30 cellular contexts compared by ENCODE assay signal in genomic region chr6:110287462-110288341, GRCh38.
DNase-seq lines count a peak whose midpoint lies in the region; ATAC-seq, FAIRE-seq and TF ChIP-seq lines count a peak whose summit lies in the region.
"Had no signal": no experiment of that assay in that cellular context is flagged by ENCODE, and none has a peak within 500 bp of the region (broad histone marks: within the 10 kb centered on the region; RNA-seq: fewer than 3 reads in every experiment).

No MANE protein-coding gene starts in this region.

- H3K14ac ChIP-seq in H1 (ENCODE audit: insufficient read length), result no peak overlapping the region

- H3K9me3 Mint-ChIP-seq in activated T-helper 17 cell treated with anti-CD3 and anti-CD28 coated beads, Interleukin-2, amount 50 U/mL, for 72 hours, result peaks cover 4% of the 10 kb centered on the region

- POLR2A ChIA-PET in H1 (lab: Charles Lee; ENCODE audit: partially characterized antibody), result interaction anchor here (0.6 to 0.7 kb wide), 2 partner anchors 11 to 108 kb away, joined by 3 to 4 read pairs; partner anchors contain the start of gene WASF1

- TF ChIP-seq EP300 in H1 (IDR thresholded peaks at IDR 0.05; ENCODE audit: borderline replicate concordance in 1 of 2, low read depth in 2 of 2, low read length in 2 of 2), result no peak

- no peak overlapping the region for H2BK20ac ChIP-seq in H1 (ENCODE audit: low read length)

- WGBS in H1 (ENCODE audit: extremely low coverage in 1 of 2, insufficient coverage in 1 of 2, insufficient read length in 1 of 2, insufficient replicate concordance in 2 of 2, low coverage in 1 of 2, low lambda C conversion rate in 2 of 2, missing lambda C conversion rate in 1 of 2), 2 experiments, result 89% methylated on average over 8 of the region's 8 CpGs; no CpG with 5 or more reads in 1 of the 2 experiments

- H3K36me3 ChIP-seq in Peyer's patch (no peaks in the 10 kb centered on the region), H1 (ENCODE audit: control insufficient read depth in 2 of 4, insufficient read depth in 4 of 4, low read length in 3 of 4) (no peaks in the 10 kb centered on the region; a peak in 1 of 8 replicates), mucosa of rectum (ENCODE audit: control insufficient read depth in 2 of 2, insufficient read depth in 2 of 2, low read length in 2 of 2) (no peaks in the 10 kb centered on the region)
- H3K36me3 ChIP-seq: esophagus squamous epithelium, heart left ventricle, lower lobe of right lung had no signal

- no peaks in the 10 kb centered on the region for H3K79me2 ChIP-seq in H1 (ENCODE audit: control insufficient read depth in 1 of 2, insufficient read depth in 2 of 2, low read length in 2 of 2)

- no peaks in the 10 kb centered on the region for H4K20me1 ChIP-seq in H1 (replicated peaks in 1 of 2; ENCODE audit: control insufficient read depth in 1 of 2, insufficient read depth in 2 of 2, low read length in 2 of 2)

- peak overlapping the region in 3 of 4 donors; percentile 6 to 61 (median 41) for H3K27ac ChIP-seq in Peyer's patch
- no peak overlapping the region for H3K27ac ChIP-seq in H1 (ENCODE audit: low read depth, low read length)
- peak overlapping the region; percentile 18 to 49 for H3K27ac ChIP-seq in mucosa of rectum (ENCODE audit: low read depth in 2 of 2, low read length in 2 of 2)
- H3K27ac ChIP-seq: C4-2B, GM23248, heart left ventricle, lower lobe of right lung had no signal

- no peak overlapping the region for H3K56ac ChIP-seq in H1 (replicated peaks; ENCODE audit: insufficient read length, low read depth, low read length)

- CTCF ChIA-PET in H1 (lab: Charles Lee; ENCODE audit: partially characterized antibody), result interaction anchor here (0.9 to 1.8 kb wide), 2 partner anchors 11 to 55 kb away, joined by 3 to 5 read pairs; no protein-coding TSS in a partner anchor

- TF ChIP-seq CTCF in Peyer's patch (IDR thresholded peaks at IDR 0.05) (no peak), H1 (IDR thresholded peaks at IDR 0.05; ENCODE audit: control extremely low read depth in 1 of 3, insufficient read depth in 1 of 3, low read depth in 1 of 3, low read length in 3 of 3) (no peak)

- no peaks in the 10 kb centered on the region for H3K79me1 ChIP-seq in H1 (ENCODE audit: low read depth, low read length)

- no peak overlapping the region for H3K4me2 ChIP-seq in H1 (ENCODE audit: insufficient read depth in 1 of 2, low read depth in 2 of 2, low read length in 2 of 2)

- H2AFZ ChIP-seq in H1 (ENCODE audit: low read length), result 0 out of 2 replicates have a peak overlapping the region, but pooled peaks have one; percentile 2
- H2AFZ ChIP-seq: GM23248 had no signal

- TF ChIP-seq POLR2A in Peyer's patch (IDR thresholded peaks at IDR 0.05) (no peak), H1 (IDR thresholded peaks at IDR 0.05; ENCODE audit: control extremely low read depth in 1 of 2, low read depth in 2 of 2, low read length in 2 of 2) (no peak)

- H3K9ac ChIP-seq in H1 (replicated peaks in 1 of 4; ENCODE audit: extremely low read depth in 1 of 4, low read depth in 3 of 4, low read length in 3 of 4) (no peak overlapping the region), mucosa of rectum (ENCODE audit: low read depth in 1 of 2, low read length in 2 of 2) (no peak overlapping the region)
- H3K9ac ChIP-seq: GM23248 had no signal

- H3K27me3 ChIP-seq in Peyer's patch (no peaks in the 10 kb centered on the region), H1 (replicated peaks in 1 of 4; ENCODE audit: control insufficient read depth in 3 of 4, extremely low read depth in 1 of 4, insufficient read depth in 3 of 4, low read length in 3 of 4) (no peaks in the 10 kb centered on the region), mucosa of rectum (ENCODE audit: control insufficient read depth in 2 of 2, insufficient read depth in 2 of 2, low read length in 2 of 2) (no peaks in the 10 kb centered on the region)
- H3K27me3 ChIP-seq: esophagus squamous epithelium, heart left ventricle had no signal

- no peak overlapping the region; the same call in 1 of the 2 replicates for H3K18ac ChIP-seq in H1 (ENCODE audit: extremely low read depth, low read length)

- H3K4me3 Mint-ChIP-seq in activated T-helper 17 cell treated with anti-CD3 and anti-CD28 coated beads, Interleukin-2, amount 50 U/mL, for 72 hours, result no peak overlapping the region
- H3K4me3 Mint-ChIP-seq: activated T-cell treated with anti-CD3 and anti-CD28 coated beads, Interleukin-2, amount 50 U/mL, for 72 hours; natural killer cell treated with Interleukin-12 subunit alpha and Interleukin-12 subunit beta and Interleukin-15 and Interleukin-18, amount 100 ng/mL, for 72 hours; stimulated activated naive CD8-positive, alpha-beta T cell treated with anti-CD3 and anti-CD28 coated beads, Interleukin-15, Interleukin-2, amounts not matched to agents 100 ng/mL and 50 ng/mL, for 24 hours had no signal

- no peak for ATAC-seq in activated T-helper 17 cell treated with anti-CD3 and anti-CD28 coated beads, Interleukin-2, amount 50 U/mL, for 72 hours (replicated peaks)
- ATAC-seq: activated T-cell treated with anti-CD3 and anti-CD28 coated beads, Interleukin-2, amount 50 U/mL, for 72 hours; heart left ventricle; lower lobe of right lung; natural killer cell treated with Interleukin-12 subunit alpha and Interleukin-12 subunit beta and Interleukin-15 and Interleukin-18, amount 100 ng/mL, for 72 hours; PC-3; Right ventricle myocardium inferior had no signal

- H3K4me1 Mint-ChIP-seq in activated T-helper 17 cell treated with anti-CD3 and anti-CD28 coated beads, Interleukin-2, amount 50 U/mL, for 72 hours, result no peaks in the 10 kb centered on the region

- no peak overlapping the region for H4K5ac ChIP-seq in H1 (ENCODE audit: insufficient read length, low read depth, low read length)

- H3K9me3 ChIP-seq in Peyer's patch (no peaks in the 10 kb centered on the region), H1 (ENCODE audit: insufficient read depth in 2 of 2, low read depth in 1 of 2, low read length in 1 of 2) (no peaks in the 10 kb centered on the region; a peak in 1 of 4 replicates), mucosa of rectum (ENCODE audit: control insufficient read depth in 2 of 2, low read length in 2 of 2) (no peaks in the 10 kb centered on the region)
- H3K9me3 ChIP-seq: esophagus squamous epithelium, lower lobe of right lung had no signal

- no peak overlapping the region for H2BK5ac ChIP-seq in H1 (ENCODE audit: low read depth, low read length)

- FAIRE-seq in H1 (lab: Jason Lieb, UNC), result no peak
- FAIRE-seq: endometrium, keratinocyte had no signal

- no peak overlapping the region for H3K27ac Mint-ChIP-seq in activated T-helper 17 cell treated with anti-CD3 and anti-CD28 coated beads, Interleukin-2, amount 50 U/mL, for 72 hours
- H3K27ac Mint-ChIP-seq: activated T-cell treated with anti-CD3 and anti-CD28 coated beads, Interleukin-2, amount 50 U/mL, for 72 hours; natural killer cell treated with Interleukin-12 subunit alpha and Interleukin-12 subunit beta and Interleukin-15 and Interleukin-18, amount 100 ng/mL, for 72 hours; stimulated activated naive CD8-positive, alpha-beta T cell treated with anti-CD3 and anti-CD28 coated beads, Interleukin-15, Interleukin-2, amounts not matched to agents 100 ng/mL and 50 ng/mL, for 24 hours had no signal

- H2BK15ac ChIP-seq in H1 (ENCODE audit: low read length), result no peak overlapping the region

- no peak overlapping the region for H2BK120ac ChIP-seq in H1 (replicated peaks; ENCODE audit: low read depth, low read length)

- no peak overlapping the region for H3K23ac ChIP-seq in H1 (ENCODE audit: insufficient read length)

- no peak overlapping the region for H4K8ac ChIP-seq in H1 (ENCODE audit: extremely low read depth, insufficient read depth, low read length)

- no peak for TF ChIP-seq RAD21 in H1 (IDR thresholded peaks at IDR 0.05 in 1 of 2, conservative IDR thresholded peaks at IDR 0.05 in 1 of 2; ENCODE audit: low read depth in 2 of 2, low read length in 2 of 2)

- no peak overlapping the region for H2AK5ac ChIP-seq in H1 (ENCODE audit: low read depth, low read length)

- no peaks in the 10 kb centered on the region for H3K23me2 ChIP-seq in H1 (ENCODE audit: low read depth, low read length)

- H4K91ac ChIP-seq in H1 (replicated peaks; ENCODE audit: insufficient read length, low read length), result no peak overlapping the region

- DNase-seq in Peyer's patch, result peak in 2 of 3 donors; percentile 58 to 74
- no peak for DNase-seq in H1 (ENCODE audit: low read depth in 1 of 2, low spot score in 2 of 2)
- no peak for DNase-seq in T1000 (lab: John Stamatoyannopoulos, UW)
- DNase-seq in NOMO-1 treated with dmso at 0.1 percent for 144 hours (lab: John Stamatoyannopoulos, UW; ENCODE audit: unreplicated experiment), result no peak
- no peak for DNase-seq in nucleus accumbens (lab: John Stamatoyannopoulos, UW)
- DNase-seq: activated CD4-positive, alpha-beta T cell treated with anti-CD3 and anti-CD28 coated beads, Interleukin-2, amount 50 U/mL, for 48 hours; activated CD4-positive, CD25-positive, alpha-beta regulatory T cell treated with anti-CD3 and anti-CD28 coated beads, Interleukin-2, amount 50 U/mL, for 72 hours; activated naive CD4-positive, alpha-beta T cell; activated T-cell treated with anti-CD3 and anti-CD28 coated beads, Interleukin-2, amount 50 U/mL, for 72 hours; central memory CD4-positive, alpha-beta T cell; dermis blood vessel endothelial cell; esophagus squamous epithelium; foreskin melanocyte; GM23248; heart left ventricle; lower lobe of right lung; midbrain; NCI-H1694; NCI-H2171 treated with DMSO at 0.1 percent for 48 hours; NCI-H510A treated with DMSO at 0.1 percent for 48 hours; PC-3; stimulated activated CD4-positive, alpha-beta T cell treated with anti-CD3 and anti-CD28 coated beads, Interleukin-1b, Interleukin-23, amount 100 ng/mL, for 48 hours had no signal

- H3K36me3 Mint-ChIP-seq in activated T-helper 17 cell treated with anti-CD3 and anti-CD28 coated beads, Interleukin-2, amount 50 U/mL, for 72 hours (ENCODE audit: low read depth), result no peaks in the 10 kb centered on the region
- H3K36me3 Mint-ChIP-seq: natural killer cell treated with Interleukin-12 subunit alpha and Interleukin-12 subunit beta and Interleukin-15 and Interleukin-18, amount 100 ng/mL, for 72 hours had no signal

- no peaks in the 10 kb centered on the region for H3K4me1 ChIP-seq in Peyer's patch
- H3K4me1 ChIP-seq in H1 (replicated peaks in 1 of 4; ENCODE audit: control insufficient read depth in 3 of 4, insufficient read depth in 4 of 4, low read length in 3 of 4), result peaks cover 0 to 5% (median under 1%) of the 10 kb centered on the region in 4 experiments; a peak in 3 of 7 replicates
- H3K4me1 ChIP-seq in mucosa of rectum (ENCODE audit: control insufficient read depth in 2 of 2, insufficient read depth in 2 of 2, low read length in 2 of 2), result peaks cover 5 to 18% of the 10 kb centered on the region in 2 donors
- H3K4me1 ChIP-seq: lower lobe of right lung had no signal

- H3K27me3 Mint-ChIP-seq in activated T-helper 17 cell treated with anti-CD3 and anti-CD28 coated beads, Interleukin-2, amount 50 U/mL, for 72 hours, result peaks cover 27% of the 10 kb centered on the region
- H3K27me3 Mint-ChIP-seq: stimulated activated naive CD8-positive, alpha-beta T cell treated with anti-CD3 and anti-CD28 coated beads, Interleukin-15, Interleukin-2, amounts not matched to agents 100 ng/mL and 50 ng/mL, for 24 hours had no signal

- H3K4me3 ChIP-seq in Peyer's patch (peak overlapping the region in 1 of 4 donors; percentile 16), H1 (ENCODE audit: extremely low read depth in 1 of 4, insufficient read depth in 2 of 4, low read depth in 3 of 4, low read length in 4 of 4) (no peak overlapping the region), mucosa of rectum (ENCODE audit: low read length in 2 of 2) (peak overlapping the region in 1 of 2 donors; percentile 41)
- H3K4me3 ChIP-seq: esophagus squamous epithelium, GM23248, heart left ventricle, lower lobe of right lung had no signal

- H3K4ac ChIP-seq in H1 (replicated peaks; ENCODE audit: insufficient read length, low read depth, low read length), result no peak overlapping the region

- H2BK12ac ChIP-seq in H1 (ENCODE audit: low read depth, low read length), result no peak overlapping the region

Comparison
In these comparisons a context has a peak if more than half of its experiments do, and no peak if none do; other contexts are left out.
1. DNase-seq: peak in Peyer's patch (2 of 3); none in H1 (0 of 2), T1000 (single experiment), NOMO-1 treated with dmso at 0.1 percent for 144 hours (single experiment) and nucleus accumbens (0 of 56).